ENCODE assay signal across 30 cellular contexts in genomic region chr19:16045171-16045570, GRCh38.
"Had no signal": no experiment of that assay in that cellular context is flagged by ENCODE, and none has a peak within 500 bp of the region (broad histone marks: within the 10 kb centered on the region; RNA-seq: fewer than 3 reads in every experiment).

No MANE protein-coding gene starts in this region.

- H3K4me3 ChIP-seq: ascending aorta, cardiac muscle cell had no signal

- H3K36me3 ChIP-seq: ascending aorta, cardiac muscle cell had no signal

- H3K9me3 ChIP-seq: ascending aorta had no signal

- H3K27ac ChIP-seq: ascending aorta, cardiac muscle cell, VCaP had no signal

- DNase-seq: activated B cell treated with CpG ODN at 0.5 μM for 24 hours; activated CD4-positive, alpha-beta memory T cell treated with anti-CD3 and anti-CD28 coated beads for 36 hours; activated CD4-positive, alpha-beta T cell treated with anti-CD3 and anti-CD28 coated beads for 4 hours; activated CD4-positive, alpha-beta T cell treated with anti-CD3 and anti-CD28 coated beads, Interleukin-2, amount 10 ng/mL, durations not matched to agents 24 days and 14 days; activated CD4-positive, alpha-beta T cell treated with anti-CD3 and anti-CD28 coated beads, Interleukin-2, amount 50 U/mL, for 1 hour; activated CD4-positive, alpha-beta T cell treated with anti-CD3 and anti-CD28 coated beads, Interleukin-2, amount 50 U/mL, for 4 hours; activated CD4-positive, CD25-positive, alpha-beta regulatory T cell treated with anti-CD3 and anti-CD28 coated beads, Interleukin-2, amount 50 U/mL, for 72 hours; activated CD8-positive, alpha-beta memory T cell treated with anti-CD3 and anti-CD28 coated beads, Interleukin-2, amount 50 U/mL, for 4 hours; activated CD8-positive, alpha-beta T cell treated with anti-CD3 and anti-CD28 coated beads for 36 hours; activated effector memory CD4-positive, alpha-beta T cell treated with anti-CD3 and anti-CD28 coated beads, Interleukin-2, amount 50 U/mL, for 16 hours; activated gamma-delta T cell treated with Interleukin-2 at 50 U/mL for 16 hours; activated naive CD4-positive, alpha-beta T cell; activated naive CD4-positive, alpha-beta T cell treated with anti-CD3 and anti-CD28 coated beads for 36 hours; activated naive CD8-positive, alpha-beta T cell treated with anti-CD3 and anti-CD28 coated beads, Interleukin-2, amount 10 ng/mL, durations not matched to agents 7 days and 5 days; activated naive CD8-positive, alpha-beta T cell treated with anti-CD3 and anti-CD28 coated beads, Interleukin-2, amount 50 U/mL, for 24 hours; activated T-cell treated with anti-CD3 and anti-CD28 coated beads for 4 hours; activated T-cell treated with anti-CD3 and anti-CD28 coated beads, Interleukin-2, amount 50 U/mL, for 1 hour; activated T-cell treated with anti-CD3 and anti-CD28 coated beads, Interleukin-2, amount 50 U/mL, for 4 hours; activated T-cell treated with anti-CD3 and anti-CD28 coated beads, Interleukin-2, amount 50 U/mL, for 72 hours; amygdala; anterior cingulate cortex; caudate nucleus; cerebellar nuclear complex; T-helper 1 cell; T-helper 2 cell; T-helper 9 cell had no signal

- H3K27me3 ChIP-seq: ascending aorta, cardiac muscle cell had no signal

- ATAC-seq: activated CD8-positive, alpha-beta T cell treated with anti-CD3 and anti-CD28 coated beads for 36 hours; activated naive CD8-positive, alpha-beta T cell treated with anti-CD3 and anti-CD28 coated beads, Interleukin-2, amount 50 U/mL, for 24 hours; activated T-cell treated with anti-CD3 and anti-CD28 coated beads, Interleukin-2, amount 50 U/mL, for 4 hours; activated T-cell treated with anti-CD3 and anti-CD28 coated beads, Interleukin-2, amount 50 U/mL, for 72 hours; activated T-helper 17 cell treated with anti-CD3 and anti-CD28 coated beads, Interleukin-2, amount 50 U/mL, for 72 hours had no signal
